ENCODE assay signal across 1 cellular context in genomic region chr7:150435390-150436073, GRCh38.
TF ChIP-seq lines count a peak whose summit lies in the region.

No MANE protein-coding gene starts in this region.

TF ChIP-seq in GM12878, 131 proteins besides CTCF, POLR2A, EP300 and RAD21 (continued from another document and continues in another):
- peak; percentile 96 for TF ChIP-seq ZNF687 (IDR thresholded peaks at IDR 0.05)
- peak; percentile 60; the same call in 1 of the 2 replicates for TF ChIP-seq SMAD5 (IDR thresholded peaks at IDR 0.05; ENCODE audit: low read depth)
- TF ChIP-seq BCL11A (IDR thresholded peaks at IDR 0.05; ENCODE audit: low read depth, low read length), result peak; percentile 87
- peak; percentile 70; the same call in 1 of the 2 replicates for TF ChIP-seq ZNF207 (IDR thresholded peaks at IDR 0.05; ENCODE audit: borderline replicate concordance)
- TF ChIP-seq KDM1A (IDR thresholded peaks at IDR 0.05; ENCODE audit: borderline replicate concordance), result no peak
- TF ChIP-seq E2F8 (IDR thresholded peaks at IDR 0.05; ENCODE audit: low read depth, partially characterized antibody), result no peak
- TF ChIP-seq CUX1 (IDR thresholded peaks at IDR 0.05; ENCODE audit: insufficient replicate concordance, low read depth, low read length), result peak; percentile 72
- TF ChIP-seq STAT3 (IDR thresholded peaks at IDR 0.05; ENCODE audit: low read depth, low read length), result no peak
- TF ChIP-seq ZZZ3 (IDR thresholded peaks at IDR 0.05; ENCODE audit: control insufficient read depth, insufficient read length, low read depth), result no peak
- TF ChIP-seq MEF2A (IDR thresholded peaks at IDR 0.05; ENCODE audit: insufficient read depth, low read depth, low read length), result peak; percentile 65; the same call in 1 of the 2 replicates
- TF ChIP-seq PAX5 (IDR thresholded peaks at IDR 0.05; ENCODE audit: borderline replicate concordance, low read depth, low read length), result peak; percentile 64; the same call in 1 of the 2 replicates
- peak; percentile 33 for TF ChIP-seq PBX3 (IDR thresholded peaks at IDR 0.05; ENCODE audit: insufficient replicate concordance, low read depth, low read length)
- peak; percentile 88 for TF ChIP-seq RUNX3 (IDR thresholded peaks at IDR 0.05; ENCODE audit: low read length)
- TF ChIP-seq NFIC (IDR thresholded peaks at IDR 0.05; ENCODE audit: low read depth, low read length), result peak; percentile 73
- TF ChIP-seq USF2 (IDR thresholded peaks at IDR 0.05; ENCODE audit: borderline replicate concordance, low read depth, low read length), result peak; percentile 76
- TF ChIP-seq BCL3 (IDR thresholded peaks at IDR 0.05; ENCODE audit: borderline replicate concordance, insufficient read depth, low read depth, low read length, poor library complexity, severe bottlenecking), result peak; percentile 95
- TF ChIP-seq BMI1 (IDR thresholded peaks at IDR 0.05; ENCODE audit: borderline replicate concordance), result 0 out of 2 replicates have a peak, but pooled peaks have one; percentile 31
- no peak for TF ChIP-seq FOXK2 (IDR thresholded peaks at IDR 0.05)
- peak; percentile 82 for TF ChIP-seq MLLT1 (IDR thresholded peaks at IDR 0.05)
- TF ChIP-seq ZNF217 (IDR thresholded peaks at IDR 0.05), result peak; percentile 79
- peak; percentile 80 for TF ChIP-seq MAX (IDR thresholded peaks at IDR 0.05; ENCODE audit: low read depth, low read length)
- peak; percentile 64; the same call in 1 of the 2 replicates for TF ChIP-seq STAT1 (conservative IDR thresholded peaks at IDR 0.05)
- peak; percentile 87 for TF ChIP-seq MXI1 (IDR thresholded peaks at IDR 0.05; ENCODE audit: low read depth, low read length)
- 0 out of 2 replicates have a peak, but pooled peaks have one; percentile 36 for TF ChIP-seq TCF7 (IDR thresholded peaks at IDR 0.05; ENCODE audit: borderline replicate concordance)
- peak in 1 of 2 experiments; percentile 73; a peak in 2 of 4 replicates for TF ChIP-seq ETV6 (conservative IDR thresholded peaks at IDR 0.05 in 1 of 2, IDR thresholded peaks at IDR 0.05 in 1 of 2; ENCODE audit: borderline replicate concordance in 1 of 2, low read depth in 1 of 2)
- no peak for TF ChIP-seq ASH2L (IDR thresholded peaks at IDR 0.05; ENCODE audit: borderline replicate concordance, low read depth)
- TF ChIP-seq IRF4 (IDR thresholded peaks at IDR 0.05; ENCODE audit: low read depth, low read length), result peak; percentile 99
- no peak for TF ChIP-seq GABPA (IDR thresholded peaks at IDR 0.05; ENCODE audit: low read depth)
- no peak for TF ChIP-seq JUNB (IDR thresholded peaks at IDR 0.05)
- TF ChIP-seq POU2F2 (IDR thresholded peaks at IDR 0.05; ENCODE audit: borderline replicate concordance, low read depth, low read length), result peak; percentile 77; the same call in 2 of the 3 replicates
- TF ChIP-seq BCLAF1 (IDR thresholded peaks at IDR 0.05), result no peak
- peak; percentile 99 for TF ChIP-seq RELB (IDR thresholded peaks at IDR 0.05; ENCODE audit: low read depth)
